In the genomic region with DNA sequence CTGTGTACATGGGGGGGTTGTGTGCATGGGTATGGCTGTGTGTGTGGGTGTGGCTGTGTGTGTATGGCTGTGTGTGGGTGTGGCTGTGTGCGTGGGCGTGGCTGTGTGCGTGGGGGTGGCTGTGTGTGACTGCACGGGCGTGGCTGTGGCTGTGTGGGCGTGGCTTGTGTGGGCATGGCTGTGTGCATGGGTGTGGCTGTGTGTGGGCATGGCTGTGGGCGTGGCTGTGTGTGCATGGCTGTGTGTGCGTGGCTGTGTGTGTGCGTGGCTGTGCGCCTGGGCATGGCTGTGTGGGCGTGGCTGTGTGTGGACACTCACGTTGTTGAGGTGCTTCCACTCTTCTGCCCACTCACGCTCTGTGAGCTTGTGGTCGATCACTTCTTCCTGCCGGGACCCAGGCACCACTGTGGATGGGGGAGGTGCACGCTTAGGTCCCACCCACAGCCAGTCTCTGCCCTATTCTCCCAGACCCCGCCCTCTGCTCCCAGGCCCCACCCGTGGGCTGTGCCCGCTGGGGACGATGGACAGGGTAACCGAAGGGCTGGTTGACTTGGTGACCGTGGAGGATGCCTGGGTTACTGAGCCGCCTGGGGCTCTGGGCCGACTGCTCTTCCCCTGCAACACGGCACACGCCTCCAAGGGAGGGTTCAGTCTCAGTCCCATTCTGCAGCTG, we compare ENCODE assay signal across 16 cellular contexts. TPM values are rescaled to one million over a fixed set of nuclear protein-coding genes. Genes with fewer than 3 reads are reported as not detected.
DNase-seq lines count a peak whose midpoint lies in the region; ATAC-seq and TF ChIP-seq lines count a peak whose summit lies in the region.
"Had no signal": no experiment of that assay in that cellular context is flagged by ENCODE, and none has a peak within 500 bp of the region (broad histone marks: within the 10 kb centered on the region; RNA-seq: fewer than 3 reads in every experiment).

No MANE protein-coding gene starts in this region.

- H3K9me3 Mint-ChIP-seq in activated CD4-positive, alpha-beta memory T cell treated with anti-CD3 and anti-CD28 coated beads, Interleukin-2, amount 10 ng/mL, durations not matched to agents 7 days and 5 days: no peaks in the 10 kb centered on the region
- no peaks in the 10 kb centered on the region for H3K9me3 Mint-ChIP-seq in activated CD4-positive, alpha-beta memory T cell treated with anti-CD3 and anti-CD28 coated beads for 36 hours
- no peaks in the 10 kb centered on the region for H3K9me3 Mint-ChIP-seq in central memory CD8-positive, alpha-beta T cell
- H3K9me3 Mint-ChIP-seq: T-cell had no signal

- no peaks in the 10 kb centered on the region for H3K27me3 Mint-ChIP-seq in activated CD4-positive, alpha-beta memory T cell treated with anti-CD3 and anti-CD28 coated beads, Interleukin-2, amount 10 ng/mL, durations not matched to agents 7 days and 5 days
- no peaks in the 10 kb centered on the region for H3K27me3 Mint-ChIP-seq in activated CD4-positive, alpha-beta memory T cell treated with anti-CD3 and anti-CD28 coated beads for 36 hours
- no peaks in the 10 kb centered on the region for H3K27me3 Mint-ChIP-seq in central memory CD8-positive, alpha-beta T cell

- peaks cover 42 to 68% (median 58%) of the 10 kb centered on the region in 3 donors for H3K36me3 ChIP-seq in skeletal muscle tissue (ENCODE audit: control insufficient read depth in 3 of 3, insufficient read depth in 3 of 3, low read length in 3 of 3)
- no peaks in the 10 kb centered on the region for H3K36me3 ChIP-seq in brain microvascular endothelial cell (replicated peaks)
- H3K36me3 ChIP-seq: sigmoid colon had no signal

- POLR2A ChIA-PET in activated CD4-positive, alpha-beta memory T cell treated with anti-CD3 and anti-CD28 coated beads, Interleukin-2, amount 10 ng/mL, durations not matched to agents 7 days and 5 days (lab: Charles Lee): no interaction called here
- POLR2A ChIA-PET in activated CD4-positive, alpha-beta memory T cell treated with anti-CD3 and anti-CD28 coated beads for 36 hours (lab: Charles Lee): no interaction called here

- H3K9ac ChIP-seq in skeletal muscle tissue (ENCODE audit: low read depth in 1 of 3, low read length in 3 of 3): peak overlapping the region in 1 of 3 donors; percentile 80

- H3K27ac ChIP-seq in skeletal muscle tissue (ENCODE audit: low read depth, low read length) (peak overlapping the region; percentile 98), brain microvascular endothelial cell (no peak overlapping the region)
- H3K27ac ChIP-seq: HL-60, sigmoid colon, upper lobe of left lung had no signal

- H3K4me1 Mint-ChIP-seq in activated CD4-positive, alpha-beta memory T cell treated with anti-CD3 and anti-CD28 coated beads, Interleukin-2, amount 10 ng/mL, durations not matched to agents 7 days and 5 days: peaks cover 2% of the 10 kb centered on the region
- no peaks in the 10 kb centered on the region for H3K4me1 Mint-ChIP-seq in activated CD4-positive, alpha-beta memory T cell treated with anti-CD3 and anti-CD28 coated beads for 36 hours (ENCODE audit: low read depth)
- peaks cover 4% of the 10 kb centered on the region for H3K4me1 Mint-ChIP-seq in central memory CD8-positive, alpha-beta T cell

- intact Hi-C loops in activated CD4-positive, alpha-beta memory T cell treated with anti-CD3 and anti-CD28 coated beads for 36 hours (cut with micrococcal nuclease): no loop called here

- TF ChIP-seq CTCF in brain microvascular endothelial cell (IDR thresholded peaks at IDR 0.05; ENCODE audit: low read depth, low read length, missing control alignments): no peak

- no peak overlapping the region for H3K27ac Mint-ChIP-seq in activated CD4-positive, alpha-beta memory T cell treated with anti-CD3 and anti-CD28 coated beads, Interleukin-2, amount 10 ng/mL, durations not matched to agents 7 days and 5 days
- no peak overlapping the region for H3K27ac Mint-ChIP-seq in activated CD4-positive, alpha-beta memory T cell treated with anti-CD3 and anti-CD28 coated beads for 36 hours
- peak overlapping the region; percentile 69 for H3K27ac Mint-ChIP-seq in central memory CD8-positive, alpha-beta T cell (ENCODE audit: low read depth)
- H3K27ac Mint-ChIP-seq: T-cell had no signal

- no peak overlapping the region for H3K4me3 Mint-ChIP-seq in activated CD4-positive, alpha-beta memory T cell treated with anti-CD3 and anti-CD28 coated beads, Interleukin-2, amount 10 ng/mL, durations not matched to agents 7 days and 5 days
- no peak overlapping the region for H3K4me3 Mint-ChIP-seq in activated CD4-positive, alpha-beta memory T cell treated with anti-CD3 and anti-CD28 coated beads for 36 hours
- H3K4me3 Mint-ChIP-seq in central memory CD8-positive, alpha-beta T cell: no peak overlapping the region
- H3K4me3 Mint-ChIP-seq: T-cell had no signal

- DNase-seq in activated CD4-positive, alpha-beta memory T cell treated with anti-CD3 and anti-CD28 coated beads, Interleukin-2, amount 10 ng/mL, durations not matched to agents 7 days and 5 days: peak; percentile 37
- no peak for DNase-seq in activated CD4-positive, alpha-beta memory T cell treated with anti-CD3 and anti-CD28 coated beads for 36 hours
- DNase-seq in NAMALWA (ENCODE audit: low spot score) (peak; percentile 68), NCI-H187 treated with DMSO at 0.1 percent for 48 hours (lab: John Stamatoyannopoulos, UW) (no peak), brain microvascular endothelial cell (no peak)
- DNase-seq in central memory CD8-positive, alpha-beta T cell (ENCODE audit: low spot score in 2 of 2): no peak
- DNase-seq: effector memory CD4-positive, alpha-beta T cell; sigmoid colon had no signal

- H3K4me3 ChIP-seq in skeletal muscle tissue (ENCODE audit: low read length in 3 of 3): peak overlapping the region in 2 of 3 donors; percentile 45 to 63
- H3K4me3 ChIP-seq in brain microvascular endothelial cell (ENCODE audit: low read depth, low read length): no peak overlapping the region
- H3K4me3 ChIP-seq: sigmoid colon, upper lobe of left lung had no signal

- no peak for ATAC-seq in central memory CD8-positive, alpha-beta T cell (replicated peaks; ENCODE audit: extremely low read depth, poor library complexity, severe bottlenecking)
- ATAC-seq in GM18498 (IDR thresholded peaks at IDR 0.05; ENCODE audit: unreplicated experiment): no peak

- H3K9me3 ChIP-seq in skeletal muscle tissue (ENCODE audit: control insufficient read depth in 3 of 3, low read length in 3 of 3): no peaks in the 10 kb centered on the region
- H3K9me3 ChIP-seq: sigmoid colon, upper lobe of left lung had no signal

- no peaks in the 10 kb centered on the region for H3K27me3 ChIP-seq in skeletal muscle tissue (ENCODE audit: control insufficient read depth in 3 of 3, insufficient read depth in 3 of 3, low read length in 3 of 3)
- peaks cover 30% of the 10 kb centered on the region for H3K27me3 ChIP-seq in brain microvascular endothelial cell (replicated peaks)
- H3K27me3 ChIP-seq: upper lobe of left lung had no signal

- in situ Hi-C loops in brain microvascular endothelial cell (cut with HindIII; ENCODE audit: low pct_ligation_motif_present, low sequenced_read_pairs): no loop called here

- peaks cover 46 to 57% (median 53%) of the 10 kb centered on the region in 3 donors for H3K4me1 ChIP-seq in skeletal muscle tissue (ENCODE audit: control insufficient read depth in 3 of 3, insufficient read depth in 3 of 3, low read length in 3 of 3)

- H3K36me3 Mint-ChIP-seq in activated CD4-positive, alpha-beta memory T cell treated with anti-CD3 and anti-CD28 coated beads, Interleukin-2, amount 10 ng/mL, durations not matched to agents 7 days and 5 days (ENCODE audit: low read depth): no peaks in the 10 kb centered on the region
- H3K36me3 Mint-ChIP-seq in activated CD4-positive, alpha-beta memory T cell treated with anti-CD3 and anti-CD28 coated beads for 36 hours: no peaks in the 10 kb centered on the region
- H3K36me3 Mint-ChIP-seq in central memory CD8-positive, alpha-beta T cell (ENCODE audit: insufficient read depth): peaks cover 3% of the 10 kb centered on the region
- H3K36me3 Mint-ChIP-seq: T-cell had no signal

- CTCF ChIA-PET in activated CD4-positive, alpha-beta memory T cell treated with anti-CD3 and anti-CD28 coated beads, Interleukin-2, amount 10 ng/mL, durations not matched to agents 7 days and 5 days (lab: Charles Lee): no interaction called here
- CTCF ChIA-PET in activated CD4-positive, alpha-beta memory T cell treated with anti-CD3 and anti-CD28 coated beads for 36 hours (lab: Charles Lee): no interaction called here

RNA-seq across cellular contexts. Expression of a gene that starts 16.0 kb away (rescaled TPM):
- not detected for total RNA-seq in activated CD4-positive, alpha-beta memory T cell treated with anti-CD3 and anti-CD28 coated beads, Interleukin-2, amount 10 ng/mL, durations not matched to agents 7 days and 5 days
- total RNA-seq in activated CD4-positive, alpha-beta memory T cell treated with anti-CD3 and anti-CD28 coated beads for 36 hours: not detected
- total RNA-seq in skeletal muscle tissue: not detected
- total RNA-seq: astrocyte, Daoy, mononuclear cell, sigmoid colon, T-cell had no signal

RNA-seq across cellular contexts. Expression of a gene that starts 25.6 kb away (rescaled TPM):
- total RNA-seq in activated CD4-positive, alpha-beta memory T cell treated with anti-CD3 and anti-CD28 coated beads, Interleukin-2, amount 10 ng/mL, durations not matched to agents 7 days and 5 days: 10 to 100 TPM; 44.9 to 45.8 TPM
- 10 to 100 TPM; 63.6 to 71.5 TPM for total RNA-seq in activated CD4-positive, alpha-beta memory T cell treated with anti-CD3 and anti-CD28 coated beads for 36 hours
- 29.2 TPM for total RNA-seq in skeletal muscle tissue

RNA-seq across cellular contexts. Expression of a gene that starts 25.7 kb away (rescaled TPM):
- total RNA-seq in activated CD4-positive, alpha-beta memory T cell treated with anti-CD3 and anti-CD28 coated beads, Interleukin-2, amount 10 ng/mL, durations not matched to agents 7 days and 5 days: 10 to 100 TPM; 35.2 to 38.2 TPM
- 10 to 100 TPM; 22.0 to 24.1 TPM for total RNA-seq in activated CD4-positive, alpha-beta memory T cell treated with anti-CD3 and anti-CD28 coated beads for 36 hours
- 9.9 TPM for total RNA-seq in skeletal muscle tissue

Comparison
In these comparisons a context has a peak if more than half of its experiments do, and no peak if none do; other contexts are left out.
1. DNase-seq: peak in activated CD4-positive, alpha-beta memory T cell treated with anti-CD3 and anti-CD28 coated beads, Interleukin-2, amount 10 ng/mL, durations not matched to agents 7 days and 5 days (single experiment) and NAMALWA (single experiment); none in activated CD4-positive, alpha-beta memory T cell treated with anti-CD3 and anti-CD28 coated beads for 36 hours (single experiment), central memory CD8-positive, alpha-beta T cell (0 of 2), NCI-H187 treated with DMSO at 0.1 percent for 48 hours (single experiment) and brain microvascular endothelial cell (single experiment).